Comparison of ENCODE assay signal across 11 cellular contexts in the genomic region with DNA sequence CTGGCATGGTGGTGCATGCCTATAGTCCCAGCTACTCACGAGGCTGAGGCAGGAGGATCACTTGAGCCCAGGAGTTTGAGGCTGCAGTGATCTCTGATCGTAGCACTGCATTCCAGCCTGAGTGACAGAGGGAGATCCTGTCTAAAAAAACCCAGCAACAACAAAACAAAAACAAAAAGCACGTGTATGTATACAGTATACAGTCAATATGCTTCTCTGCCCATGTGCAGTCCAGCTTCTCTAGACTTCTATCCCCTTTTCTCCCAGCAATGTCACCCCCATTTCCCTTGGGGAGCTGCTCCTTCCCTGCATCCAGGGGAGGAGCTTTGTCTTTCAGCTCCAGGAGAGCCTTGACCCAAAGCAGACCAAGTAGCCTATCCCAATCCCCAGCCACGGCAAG.
"Had no signal": no experiment of that assay in that cellular context is flagged by ENCODE, and none has a peak within 500 bp of the region (broad histone marks: within the 10 kb centered on the region; RNA-seq: fewer than 3 reads in every experiment).

No MANE protein-coding gene starts in this region.

- H3K9me3 ChIP-seq: HAP-1 had no signal

- H3K4me3 Mint-ChIP-seq: GM23338, H9, HFFc6 had no signal

- H3K9me3 Mint-ChIP-seq: GM23338, H9, HFFc6 had no signal

- H3K36me3 ChIP-seq: HAP-1 had no signal

- H3K9ac ChIP-seq: GM23248 had no signal

- H3K4me2 ChIP-seq: GM23338 had no signal

- H3K27ac ChIP-seq: GM23248 had no signal

- ATAC-seq: GM23338, HCT116 had no signal

- FAIRE-seq: H1, H54 had no signal

- H3K27ac Mint-ChIP-seq: GM23338, H9, HFFc6 had no signal

- H3K4me3 ChIP-seq: GM23248, GM23338, HAP-1 had no signal

- H2AFZ ChIP-seq: GM23248, GM23338 had no signal

- DNase-seq: GM23248, GOT3, H7, H9, HCEC 1CT, HFFc6 had no signal
